ENCODE assay signal across 20 cellular contexts in genomic region chr7:102429141-102429904, GRCh38. TPM values are rescaled to one million over a fixed set of nuclear protein-coding genes. Genes with fewer than 3 reads are reported as not detected.
DNase-seq lines count a peak whose midpoint lies in the region; ATAC-seq lines count a peak whose summit lies in the region.
"Had no signal": no experiment of that assay in that cellular context is flagged by ENCODE, and none has a peak within 500 bp of the region (broad histone marks: within the 10 kb centered on the region; RNA-seq: fewer than 3 reads in every experiment).

No MANE protein-coding gene starts in this region.

- no peak overlapping the region for H2BK12ac ChIP-seq in neuronal stem cell (ENCODE audit: low read length)

- peak overlapping the region; percentile 67 for H3K23ac ChIP-seq in neuronal stem cell (ENCODE audit: low read depth, low read length, poor library complexity)

- H3K4ac ChIP-seq in neuronal stem cell (ENCODE audit: low read length) = no peak overlapping the region

- no peaks in the 10 kb centered on the region for H3K9me3 Mint-ChIP-seq in T-helper 1 cell treated with Interleukin-12 subunit alpha and Interleukin-12 subunit beta and Interleukin-4 antibody, amounts not matched to agents 30 μg/mL and 1 μg/mL, for 36 hours
- H3K9me3 Mint-ChIP-seq in IgD-negative memory B cell = no peaks in the 10 kb centered on the region

- H2BK5ac ChIP-seq in neuronal stem cell (ENCODE audit: low read length) = peak overlapping the region; percentile 22

- ATAC-seq in GM21381 (IDR thresholded peaks at IDR 0.05; ENCODE audit: unreplicated experiment) (no peak), GM19324 (IDR thresholded peaks at IDR 0.05; ENCODE audit: low FRiP score, unreplicated experiment) (no peak)
- ATAC-seq: left lung had no signal

- DNase-seq in T-helper 1 cell (no peak), neuronal stem cell (ENCODE audit: low spot score) (no peak), midbrain (lab: John Stamatoyannopoulos, UW) (no peak)
- DNase-seq: 8988T; Calu3; central memory CD4-positive, alpha-beta T cell; hippocampal formation; Karpas-422; left lung; NCI-H1694 treated with DMSO at 0.1 percent for 48 hours; NCI-H748 treated with DMSO at 0.1 percent for 48 hours; SHP77; transverse colon; WERI-Rb-1 had no signal

- H3K27me3 ChIP-seq in neuronal stem cell (ENCODE audit: control insufficient read depth in 3 of 3, insufficient read depth in 3 of 3, low read depth in 1 of 3, low read length in 3 of 3) = no peaks in the 10 kb centered on the region
- H3K27me3 ChIP-seq: left lung, transverse colon had no signal

- no peaks in the 10 kb centered on the region for H3K9me3 ChIP-seq in neuronal stem cell (replicated peaks in 1 of 2; ENCODE audit: control insufficient read depth in 2 of 2, insufficient read depth in 1 of 2, low read depth in 1 of 2, low read length in 2 of 2)
- H3K9me3 ChIP-seq: left lung, transverse colon had no signal

- H3K27me3 Mint-ChIP-seq in T-helper 1 cell treated with Interleukin-12 subunit alpha and Interleukin-12 subunit beta and Interleukin-4 antibody, amounts not matched to agents 30 μg/mL and 1 μg/mL, for 36 hours (ENCODE audit: low read depth) = no peaks in the 10 kb centered on the region
- no peaks in the 10 kb centered on the region for H3K27me3 Mint-ChIP-seq in IgD-negative memory B cell

- peak overlapping the region; percentile 10 for H2AK5ac ChIP-seq in neuronal stem cell (ENCODE audit: low read depth, low read length)

- H3K4me1 Mint-ChIP-seq in T-helper 1 cell treated with Interleukin-12 subunit alpha and Interleukin-12 subunit beta and Interleukin-4 antibody, amounts not matched to agents 30 μg/mL and 1 μg/mL, for 36 hours (ENCODE audit: low read depth) = peaks cover 64% of the 10 kb centered on the region
- H3K4me1 Mint-ChIP-seq in IgD-negative memory B cell = peaks cover 36 to 60% (median 59%) of the 10 kb centered on the region in 3 donors

- H4K91ac ChIP-seq in neuronal stem cell (ENCODE audit: low read depth, low read length, poor library complexity) = no peak overlapping the region

- H2AFZ ChIP-seq in neuronal stem cell (ENCODE audit: low read length) = no peak overlapping the region

- H3K9ac ChIP-seq in neuronal stem cell (ENCODE audit: low read depth, low read length, poor library complexity) = peak overlapping the region; percentile 67

- no peak overlapping the region for H2BK15ac ChIP-seq in neuronal stem cell (ENCODE audit: low read length)

- no peak overlapping the region for H3K14ac ChIP-seq in neuronal stem cell (ENCODE audit: low read length)

- H3K4me3 Mint-ChIP-seq in T-helper 1 cell treated with Interleukin-12 subunit alpha and Interleukin-12 subunit beta and Interleukin-4 antibody, amounts not matched to agents 30 μg/mL and 1 μg/mL, for 36 hours = peak overlapping the region; percentile 34
- peak overlapping the region in 3 of 4 donors; percentile 70 to 79 (median 77) for H3K4me3 Mint-ChIP-seq in IgD-negative memory B cell

- no peak overlapping the region for H3K4me3 ChIP-seq in neuronal stem cell (ENCODE audit: low read length in 2 of 2)
- H3K4me3 ChIP-seq: left lung, smooth muscle cell, transverse colon had no signal

- H3K18ac ChIP-seq in neuronal stem cell (ENCODE audit: low read length) = peak overlapping the region; percentile 0

- no peak overlapping the region for H4K8ac ChIP-seq in neuronal stem cell (ENCODE audit: low read depth, low read length)

- H3K27ac ChIP-seq in angular gyrus (ENCODE audit: low read depth, low read length) = peak overlapping the region; percentile 7
- no peak overlapping the region for H3K27ac ChIP-seq in neuronal stem cell (replicated peaks; ENCODE audit: low read length)
- H3K27ac ChIP-seq: WERI-Rb-1 had no signal

- WGBS in neuronal stem cell (ENCODE audit: extremely low coverage in 2 of 2, insufficient read length in 2 of 2, insufficient replicate concordance in 1 of 2), 2 donors = no CpG with 5 or more reads among the region's 10 CpGs

- H3K4me1 ChIP-seq in neuronal stem cell (ENCODE audit: control insufficient read depth in 2 of 2, insufficient read depth in 1 of 2, low read depth in 1 of 2, low read length in 2 of 2) = peaks cover 5 to 18% of the 10 kb centered on the region in 2 donors

- H3K36me3 ChIP-seq in neuronal stem cell (replicated peaks in 1 of 2; ENCODE audit: control insufficient read depth in 2 of 2, insufficient read depth in 2 of 2, low read length in 2 of 2) = peaks cover 21 to 40% of the 10 kb centered on the region in 2 donors

- H2BK120ac ChIP-seq in neuronal stem cell (ENCODE audit: low read depth, low read length) = no peak overlapping the region

- H3K4me2 ChIP-seq in neuronal stem cell (ENCODE audit: insufficient read depth, low read length, poor library complexity, severe bottlenecking) = no peak overlapping the region
- H3K4me2 ChIP-seq: smooth muscle cell had no signal

- peaks cover 31% of the 10 kb centered on the region for H3K36me3 Mint-ChIP-seq in T-helper 1 cell treated with Interleukin-12 subunit alpha and Interleukin-12 subunit beta and Interleukin-4 antibody, amounts not matched to agents 30 μg/mL and 1 μg/mL, for 36 hours (ENCODE audit: low read depth)
- H3K36me3 Mint-ChIP-seq in IgD-negative memory B cell = peaks cover 3% of the 10 kb centered on the region

- peaks cover 10% of the 10 kb centered on the region for H3K79me1 ChIP-seq in neuronal stem cell (ENCODE audit: low read depth, low read length)

- peak overlapping the region; percentile 96 for H3K27ac Mint-ChIP-seq in T-helper 1 cell treated with Interleukin-12 subunit alpha and Interleukin-12 subunit beta and Interleukin-4 antibody, amounts not matched to agents 30 μg/mL and 1 μg/mL, for 36 hours
- H3K27ac Mint-ChIP-seq in IgD-negative memory B cell = peak overlapping the region; percentile 86 to 94 (median 91)

RNA-seq across cellular contexts. Expression of gene ORAI2, which starts 4.1 kb away (rescaled TPM):
- 290 TPM for polyA plus RNA-seq in IgD-negative memory B cell
- polyA plus RNA-seq in neuronal stem cell (2013, experiment 1 of 2) = 31.9 TPM
- 32.2 TPM for polyA plus RNA-seq in neuronal stem cell (2013, experiment 2 of 2)

RNA-seq across cellular contexts. Expression of gene PRKRIP1, which starts 33.2 kb away (rescaled TPM):
- 35.1 TPM for polyA plus RNA-seq in IgD-negative memory B cell
- 23.3 TPM for polyA plus RNA-seq in neuronal stem cell (2013, experiment 1 of 2)
- polyA plus RNA-seq in neuronal stem cell (2013, experiment 2 of 2) = 21.4 TPM

RNA-seq across cellular contexts. Expression of gene ALKBH4, which starts 35.3 kb away (rescaled TPM):
- 18.1 TPM for polyA plus RNA-seq in IgD-negative memory B cell
- polyA plus RNA-seq in neuronal stem cell (2013, experiment 1 of 2) = 13.2 TPM
- polyA plus RNA-seq in neuronal stem cell (2013, experiment 2 of 2) = 13.2 TPM

RNA-seq across cellular contexts. Expression of gene LRWD1, which starts 35.5 kb away (rescaled TPM):
- polyA plus RNA-seq in IgD-negative memory B cell = 13.4 TPM
- 11.0 TPM for polyA plus RNA-seq in neuronal stem cell (2013, experiment 1 of 2)
- polyA plus RNA-seq in neuronal stem cell (2013, experiment 2 of 2) = 11.6 TPM

RNA-seq across cellular contexts. Expression of gene POLR2J, which starts 49.4 kb away (rescaled TPM):
- 111 TPM for polyA plus RNA-seq in IgD-negative memory B cell
- 136 TPM for polyA plus RNA-seq in neuronal stem cell (2013, experiment 1 of 2)
- 136 TPM for polyA plus RNA-seq in neuronal stem cell (2013, experiment 2 of 2)
